13 cellular contexts compared by ENCODE assay signal in genomic region chr22:31952459-31952858, GRCh38. TPM values are rescaled to one million over a fixed set of nuclear protein-coding genes. Genes with fewer than 3 reads are reported as not detected.
DNase-seq lines count a peak whose midpoint lies in the region; ATAC-seq and TF ChIP-seq lines count a peak whose summit lies in the region.
"Had no signal": no experiment of that assay in that cellular context is flagged by ENCODE, and none has a peak within 500 bp of the region (broad histone marks: within the 10 kb centered on the region; RNA-seq: fewer than 3 reads in every experiment).

No MANE protein-coding gene starts in this region.

- WGBS in adipose tissue, 3 donors = 15 to 37% (median 25%) methylated on average over 1 of the region's 1 CpG
- 0% methylated on average over 1 of the region's 1 CpG for WGBS in gastroesophageal sphincter (ENCODE audit: low coverage in 1 of 2), 2 donors

- H3K4me1 Mint-ChIP-seq in nephron progenitor cell = peaks cover 42% of the 10 kb centered on the region

- H3K4me3 Mint-ChIP-seq in nephron progenitor cell = no peak overlapping the region

- peak; percentile 78 for ATAC-seq in gastroesophageal sphincter

- no peaks in the 10 kb centered on the region for H3K27me3 Mint-ChIP-seq in nephron progenitor cell (ENCODE audit: low read depth, poor library complexity)
- H3K27me3 Mint-ChIP-seq: IgD-negative memory B cell had no signal

- peaks cover 0 to 44% of the 10 kb centered on the region in 2 donors for H3K36me3 ChIP-seq in gastroesophageal sphincter

- H3K4me1 ChIP-seq in gastroesophageal sphincter = peaks cover 11 to 77% (median 48%) of the 10 kb centered on the region in 3 donors

- H3K27me3 ChIP-seq in gastroesophageal sphincter = no peaks in the 10 kb centered on the region

- no peaks in the 10 kb centered on the region for H3K9me3 ChIP-seq in gastroesophageal sphincter

- H3K27ac Mint-ChIP-seq in nephron progenitor cell = no peak overlapping the region
- H3K27ac Mint-ChIP-seq: IgD-negative memory B cell had no signal

- DNase-seq in GM04504 (ENCODE audit: low read depth) (peak; percentile 76), smooth muscle cell of the brain vasculature (ENCODE audit: low read depth, low spot score) (peak; percentile 28), nephron progenitor cell (no peak), ureter (ENCODE audit: low spot score) (no peak), CD1c-positive myeloid dendritic cell (ENCODE audit: extremely low spot score) (no peak)
- DNase-seq in stimulated activated CD4-positive, alpha-beta T cell treated with anti-CD3 and anti-CD28 coated beads, Interleukin-4, amount 100 ng/mL, for 24 hours = no peak
- DNase-seq: activated effector memory CD4-positive, alpha-beta T cell treated with anti-CD3 and anti-CD28 coated beads, Interleukin-2, amount 50 U/mL, for 16 hours; H7; SHP77; stimulated activated CD4-positive, alpha-beta T cell treated with anti-CD3 and anti-CD28 coated beads, Interleukin-4, amount 100 ng/mL, for 1 hour had no signal

- no peak overlapping the region for H3K4me3 ChIP-seq in gastroesophageal sphincter

- no peak for TF ChIP-seq EP300 in gastroesophageal sphincter (IDR thresholded peaks at IDR 0.05)

- peak overlapping the region; percentile 38 for H3K27ac ChIP-seq in adipose tissue (ENCODE audit: low read depth, low read length)
- peak overlapping the region; percentile 40 to 84 (median 80) for H3K27ac ChIP-seq in gastroesophageal sphincter

- no peaks in the 10 kb centered on the region for H3K9me3 Mint-ChIP-seq in nephron progenitor cell
- H3K9me3 Mint-ChIP-seq: IgD-negative memory B cell had no signal

- TF ChIP-seq CTCF in gastroesophageal sphincter (IDR thresholded peaks at IDR 0.05) (no peak), nephron progenitor cell (IDR thresholded peaks at IDR 0.05) (no peak)

- peaks cover 78% of the 10 kb centered on the region for H3K36me3 Mint-ChIP-seq in nephron progenitor cell (ENCODE audit: low read depth)
- H3K36me3 Mint-ChIP-seq: IgD-negative memory B cell had no signal

- TF ChIP-seq POLR2A in gastroesophageal sphincter (IDR thresholded peaks at IDR 0.05) = no peak

RNA-seq across cellular contexts. Expression of gene YWHAH, which starts 8.1 kb away (rescaled TPM):
- polyA plus RNA-seq in adipose tissue = 10 to 100 TPM; 43.8 to 85.4 (median 84.1) TPM
- total RNA-seq in gastroesophageal sphincter (100 to 1,000 TPM; 127 to 263 (median 169) TPM), ureter (86.7 TPM)

Comparison
In these comparisons a context has a peak if more than half of its experiments do, and no peak if none do; other contexts are left out.
1. DNase-seq: peak in GM04504 (single experiment) and smooth muscle cell of the brain vasculature (single experiment); none in stimulated activated CD4-positive, alpha-beta T cell treated with anti-CD3 and anti-CD28 coated beads, Interleukin-4, amount 100 ng/mL, for 24 hours (single experiment), nephron progenitor cell (single experiment), ureter (single experiment) and CD1c-positive myeloid dendritic cell (single experiment).